13 cellular contexts compared by ENCODE assay signal in the genomic region with DNA sequence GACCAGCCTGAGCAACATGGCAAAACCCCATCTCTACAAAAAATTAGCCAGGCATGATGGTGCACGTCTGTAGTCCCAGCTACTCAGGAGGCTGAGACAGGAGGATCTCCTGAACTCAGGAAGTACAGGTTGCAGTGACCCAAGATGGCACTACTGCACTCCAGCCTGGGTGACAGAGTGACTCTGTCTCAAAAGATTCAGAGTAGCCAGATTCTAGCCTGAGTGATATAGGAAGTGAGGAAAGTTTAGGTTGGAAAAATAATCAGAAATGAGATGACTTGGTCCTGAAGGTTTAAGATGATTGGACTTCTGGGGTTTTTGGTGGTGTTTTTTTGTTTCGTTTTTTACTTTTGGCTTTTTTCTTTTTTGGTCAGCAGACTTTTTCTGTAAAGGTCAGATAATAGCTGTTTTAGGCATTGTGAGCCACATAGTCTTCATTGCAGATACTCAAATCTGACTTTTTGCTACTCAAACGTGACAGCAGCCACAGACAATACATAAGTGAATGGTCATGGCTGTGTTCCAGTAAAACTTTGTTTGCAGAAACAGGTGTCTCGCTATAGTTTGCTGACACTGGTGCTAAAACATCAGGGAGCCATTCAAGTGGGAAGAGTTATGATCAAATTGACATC.
A peak's percentile ranks its signal among the peaks of the same experiment; 100 is the strongest.
DNase-seq lines count a peak whose midpoint lies in the region; ATAC-seq and TF ChIP-seq lines count a peak whose summit lies in the region.
"Had no signal": no experiment of that assay in that cellular context is flagged by ENCODE, and none has a peak within 500 bp of the region (broad histone marks: within the 10 kb centered on the region; RNA-seq: fewer than 3 reads in every experiment).

No MANE protein-coding gene starts in this region.

- H3K27me3 ChIP-seq in neuronal stem cell (ENCODE audit: control insufficient read depth in 3 of 3, insufficient read depth in 3 of 3, low read depth in 1 of 3, low read length in 3 of 3) (no peaks in the 10 kb centered on the region), colonic mucosa (no peaks in the 10 kb centered on the region), spleen (replicated peaks in 1 of 7) (no peaks in the 10 kb centered on the region)
- H3K27me3 ChIP-seq: body of pancreas had no signal

- H4K8ac ChIP-seq in neuronal stem cell (ENCODE audit: low read depth, low read length), result no peak overlapping the region

- peak overlapping the region; percentile 7 to 86 for H3K27ac Mint-ChIP-seq in activated naive CD4-positive, alpha-beta T cell treated with anti-CD3 and anti-CD28 coated beads, Interleukin-2, amount 50 U/mL, for 72 hours
- H3K27ac Mint-ChIP-seq: progenitor cell of endocrine pancreas had no signal

- H2AFZ ChIP-seq in neuronal stem cell (ENCODE audit: low read length), result no peak overlapping the region

- H3K14ac ChIP-seq in neuronal stem cell (ENCODE audit: low read length), result no peak overlapping the region

- WGBS in neuronal stem cell (ENCODE audit: extremely low coverage in 2 of 2, insufficient read length in 2 of 2, insufficient replicate concordance in 1 of 2), 2 donors, result no CpG with 5 or more reads among the region's 4 CpGs
- WGBS in spleen, 5 donors, result 74 to 84% (median 82%) methylated on average over 4 of the region's 4 CpGs

- H4K91ac ChIP-seq in neuronal stem cell (ENCODE audit: low read depth, low read length, poor library complexity), result no peak overlapping the region

- H2BK15ac ChIP-seq in neuronal stem cell (ENCODE audit: low read length), result no peak overlapping the region

- H3K4me3 ChIP-seq in neuronal stem cell (ENCODE audit: low read length in 2 of 2) (no peak overlapping the region), colonic mucosa (no peak overlapping the region), spleen (no peak overlapping the region)
- H3K4me3 ChIP-seq: body of pancreas had no signal

- DNase-seq in activated naive CD4-positive, alpha-beta T cell treated with anti-CD3 and anti-CD28 coated beads, Interleukin-2, amount 50 U/mL, for 72 hours (ENCODE audit: low spot score in 2 of 2), result no peak
- no peak for DNase-seq in activated naive CD4-positive, alpha-beta T cell treated with Interleukin-2 at 50 U/mL for 16 hours
- DNase-seq in neuronal stem cell (ENCODE audit: low spot score) (no peak), colonic mucosa (no peak), spleen (no peak)
- DNase-seq: body of pancreas; effector memory CD8-positive, alpha-beta T cell; kidney had no signal

- H3K18ac ChIP-seq in neuronal stem cell (ENCODE audit: low read length), result no peak overlapping the region

- intact Hi-C loops in colonic mucosa (cut with DNase I), result no loop called here
- intact Hi-C loops in spleen (cut with DNase I; ENCODE audit: low total_unique reads), result no loop called here

- H3K9ac ChIP-seq in neuronal stem cell (ENCODE audit: low read depth, low read length, poor library complexity) (no peak overlapping the region), colonic mucosa (ENCODE audit: low read depth in 2 of 2, low read length in 2 of 2) (no peak overlapping the region)

- H2AK5ac ChIP-seq in neuronal stem cell (ENCODE audit: low read depth, low read length), result no peak overlapping the region

- peaks cover 0 to 16% of the 10 kb centered on the region in 2 donors for H3K36me3 Mint-ChIP-seq in activated naive CD4-positive, alpha-beta T cell treated with anti-CD3 and anti-CD28 coated beads, Interleukin-2, amount 50 U/mL, for 72 hours

- H3K9me3 Mint-ChIP-seq in activated naive CD4-positive, alpha-beta T cell treated with anti-CD3 and anti-CD28 coated beads, Interleukin-2, amount 50 U/mL, for 72 hours, result no peaks in the 10 kb centered on the region
- H3K9me3 Mint-ChIP-seq: effector memory CD8-positive, alpha-beta T cell had no signal

- H3K4me1 ChIP-seq in neuronal stem cell (ENCODE audit: control insufficient read depth in 2 of 2, insufficient read depth in 1 of 2, low read depth in 1 of 2, low read length in 2 of 2) (no peaks in the 10 kb centered on the region), colonic mucosa (no peaks in the 10 kb centered on the region), spleen (no peaks in the 10 kb centered on the region)
- H3K4me1 ChIP-seq: body of pancreas had no signal

- H3K79me1 ChIP-seq in neuronal stem cell (ENCODE audit: low read depth, low read length), result no peaks in the 10 kb centered on the region

- H3K4ac ChIP-seq in neuronal stem cell (ENCODE audit: low read length), result no peak overlapping the region

- H3K27ac ChIP-seq in neuronal stem cell (replicated peaks; ENCODE audit: low read length) (no peak overlapping the region), colonic mucosa (no peak overlapping the region), spleen (no peak overlapping the region)
- H3K27ac ChIP-seq: body of pancreas had no signal

- no peak overlapping the region for H3K4me2 ChIP-seq in neuronal stem cell (ENCODE audit: insufficient read depth, low read length, poor library complexity, severe bottlenecking)

- no peak overlapping the region for H3K23ac ChIP-seq in neuronal stem cell (ENCODE audit: low read depth, low read length, poor library complexity)

- no peak overlapping the region for H2BK120ac ChIP-seq in neuronal stem cell (ENCODE audit: low read depth, low read length)

- no peak overlapping the region for H2BK12ac ChIP-seq in neuronal stem cell (ENCODE audit: low read length)

- TF ChIP-seq CTCF in colonic mucosa (IDR thresholded peaks at IDR 0.05) (no peak), spleen (IDR thresholded peaks at IDR 0.05 in 8 of 11, conservative IDR thresholded peaks at IDR 0.05 in 3 of 11) (no peak)

- H3K9me3 ChIP-seq in neuronal stem cell (replicated peaks in 1 of 2; ENCODE audit: control insufficient read depth in 2 of 2, insufficient read depth in 1 of 2, low read depth in 1 of 2, low read length in 2 of 2) (no peaks in the 10 kb centered on the region), colonic mucosa (no peaks in the 10 kb centered on the region), spleen (no peaks in the 10 kb centered on the region)
- H3K9me3 ChIP-seq: body of pancreas had no signal

- H2BK5ac ChIP-seq in neuronal stem cell (ENCODE audit: low read length), result no peak overlapping the region

- no peak for TF ChIP-seq POLR2A in spleen (IDR thresholded peaks at IDR 0.05)

- ATAC-seq in activated naive CD4-positive, alpha-beta T cell treated with anti-CD3 and anti-CD28 coated beads, Interleukin-2, amount 50 U/mL, for 72 hours, result peak; percentile 45 to 85
- ATAC-seq in GM21786 (IDR thresholded peaks at IDR 0.05; ENCODE audit: unreplicated experiment) (peak; percentile 62), HG03442 (IDR thresholded peaks at IDR 0.05; ENCODE audit: unreplicated experiment) (peak; percentile 73), HG03571 (IDR thresholded peaks at IDR 0.05; ENCODE audit: unreplicated experiment) (no peak)
- ATAC-seq: body of pancreas; effector memory CD8-positive, alpha-beta T cell; Right ventricle myocardium inferior had no signal

- H3K36me3 ChIP-seq in neuronal stem cell (replicated peaks in 1 of 2; ENCODE audit: control insufficient read depth in 2 of 2, insufficient read depth in 2 of 2, low read length in 2 of 2), result peaks cover 9 to 88% of the 10 kb centered on the region in 2 donors
- H3K36me3 ChIP-seq in colonic mucosa, result no peaks in the 10 kb centered on the region
- H3K36me3 ChIP-seq in spleen, result peaks cover 0 to 95% (median 30%) of the 10 kb centered on the region in 6 donors
